In the genomic region with DNA sequence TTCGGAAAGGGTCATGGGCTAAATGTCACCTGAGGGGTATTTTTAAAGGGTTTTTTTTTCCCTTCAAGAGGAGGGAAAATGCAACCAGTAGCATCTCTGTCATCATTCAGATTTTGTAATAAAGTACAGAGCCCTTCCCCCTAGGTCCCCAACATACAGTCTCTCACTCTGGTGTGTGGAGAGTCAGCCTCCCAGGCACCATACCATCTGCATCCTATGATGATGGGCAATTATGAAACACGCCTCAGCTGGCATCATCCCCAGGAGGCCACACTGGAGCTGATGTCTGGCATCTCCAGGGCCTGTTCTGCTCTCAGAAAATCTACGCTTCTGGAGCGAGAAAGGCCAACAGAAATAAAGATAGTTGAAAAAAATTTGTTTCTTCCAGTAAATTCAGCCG, we compare ENCODE assay signal across 19 cellular contexts.
"Had no signal": no experiment of that assay in that cellular context is flagged by ENCODE, and none has a peak within 500 bp of the region (broad histone marks: within the 10 kb centered on the region; RNA-seq: fewer than 3 reads in every experiment).

No MANE protein-coding gene starts in this region.

- H3K4me1 Mint-ChIP-seq: activated CD4-positive, alpha-beta memory T cell treated with anti-CD3 and anti-CD28 coated beads, Interleukin-2, amount 10 ng/mL, durations not matched to agents 7 days and 5 days; activated CD4-positive, alpha-beta T cell treated with anti-CD3 and anti-CD28 coated beads, Interleukin-2, amount 10 ng/mL, durations not matched to agents 24 days and 14 days; activated CD8-positive, alpha-beta memory T cell treated with anti-CD3 and anti-CD28 coated beads, Interleukin-2, amount 10 ng/mL, durations not matched to agents 7 days and 5 days; activated naive CD8-positive, alpha-beta T cell treated with anti-CD3 and anti-CD28 coated beads, Interleukin-2, amount 50 U/mL, for 24 hours had no signal

- H3K27ac Mint-ChIP-seq: activated CD4-positive, alpha-beta memory T cell treated with anti-CD3 and anti-CD28 coated beads, Interleukin-2, amount 10 ng/mL, durations not matched to agents 7 days and 5 days; activated CD4-positive, alpha-beta T cell treated with anti-CD3 and anti-CD28 coated beads, Interleukin-2, amount 10 ng/mL, durations not matched to agents 24 days and 14 days; activated CD8-positive, alpha-beta memory T cell treated with anti-CD3 and anti-CD28 coated beads, Interleukin-2, amount 10 ng/mL, durations not matched to agents 7 days and 5 days; activated naive CD8-positive, alpha-beta T cell treated with anti-CD3 and anti-CD28 coated beads, Interleukin-2, amount 50 U/mL, for 24 hours; nephron; type B pancreatic cell had no signal

- H3K4me3 Mint-ChIP-seq: activated CD4-positive, alpha-beta memory T cell treated with anti-CD3 and anti-CD28 coated beads, Interleukin-2, amount 10 ng/mL, durations not matched to agents 7 days and 5 days; activated CD4-positive, alpha-beta T cell treated with anti-CD3 and anti-CD28 coated beads, Interleukin-2, amount 10 ng/mL, durations not matched to agents 24 days and 14 days; activated CD8-positive, alpha-beta memory T cell treated with anti-CD3 and anti-CD28 coated beads, Interleukin-2, amount 10 ng/mL, durations not matched to agents 7 days and 5 days; activated naive CD8-positive, alpha-beta T cell treated with anti-CD3 and anti-CD28 coated beads, Interleukin-2, amount 50 U/mL, for 24 hours; nephron had no signal

- H3K9me3 Mint-ChIP-seq: activated CD4-positive, alpha-beta memory T cell treated with anti-CD3 and anti-CD28 coated beads, Interleukin-2, amount 10 ng/mL, durations not matched to agents 7 days and 5 days; activated CD4-positive, alpha-beta T cell treated with anti-CD3 and anti-CD28 coated beads, Interleukin-2, amount 10 ng/mL, durations not matched to agents 24 days and 14 days; activated naive CD8-positive, alpha-beta T cell treated with anti-CD3 and anti-CD28 coated beads, Interleukin-2, amount 50 U/mL, for 24 hours; nephron; type B pancreatic cell had no signal

- ATAC-seq: activated CD4-positive, CD25-positive, alpha-beta regulatory T cell treated with anti-CD3 and anti-CD28 coated beads, Interleukin-2, amount 50 U/mL, for 24 hours; activated CD8-positive, alpha-beta memory T cell treated with anti-CD3 and anti-CD28 coated beads, Interleukin-2, amount 10 ng/mL, durations not matched to agents 7 days and 5 days; activated naive CD8-positive, alpha-beta T cell treated with anti-CD3 and anti-CD28 coated beads, Interleukin-2, amount 50 U/mL, for 24 hours; gastroesophageal sphincter; left cardiac atrium; pancreas; psoas muscle; right cardiac atrium had no signal

- DNase-seq: activated CD4-positive, alpha-beta memory T cell treated with anti-CD3 and anti-CD28 coated beads, Interleukin-2, amount 10 ng/mL, durations not matched to agents 7 days and 5 days; activated CD4-positive, alpha-beta T cell treated with anti-CD3 and anti-CD28 coated beads, Interleukin-2, amount 10 ng/mL, durations not matched to agents 24 days and 14 days; activated CD8-positive, alpha-beta memory T cell treated with anti-CD3 and anti-CD28 coated beads, Interleukin-2, amount 10 ng/mL, durations not matched to agents 7 days and 5 days; activated gamma-delta T cell; activated naive CD4-positive, alpha-beta T cell treated with anti-CD3 and anti-CD28 coated beads, Interleukin-2, amount 50 U/mL, for 16 hours; activated naive CD8-positive, alpha-beta T cell treated with anti-CD3 and anti-CD28 coated beads, Interleukin-2, amount 50 U/mL, for 24 hours; activated T-cell treated with anti-CD3 and anti-CD28 coated beads for 4 hours; cortex of kidney; head of caudate nucleus; islet precursor cell; left cardiac atrium; pancreas; psoas muscle; right cardiac atrium; stimulated activated CD4-positive, alpha-beta T cell treated with anti-CD3 and anti-CD28 coated beads, Interleukin-1b, Interleukin-23, amount 100 ng/mL, for 48 hours had no signal

- FAIRE-seq: pancreas had no signal

- H3K36me3 Mint-ChIP-seq: activated CD8-positive, alpha-beta memory T cell treated with anti-CD3 and anti-CD28 coated beads, Interleukin-2, amount 10 ng/mL, durations not matched to agents 7 days and 5 days had no signal

- H3K27me3 Mint-ChIP-seq: activated CD4-positive, alpha-beta memory T cell treated with anti-CD3 and anti-CD28 coated beads, Interleukin-2, amount 10 ng/mL, durations not matched to agents 7 days and 5 days; activated CD4-positive, alpha-beta T cell treated with anti-CD3 and anti-CD28 coated beads, Interleukin-2, amount 10 ng/mL, durations not matched to agents 24 days and 14 days; activated naive CD8-positive, alpha-beta T cell treated with anti-CD3 and anti-CD28 coated beads, Interleukin-2, amount 50 U/mL, for 24 hours had no signal
